24 cellular contexts compared by ENCODE assay signal in genomic region chr1:246279402-246279801, GRCh38.
"Had no signal": no experiment of that assay in that cellular context is flagged by ENCODE, and none has a peak within 500 bp of the region (broad histone marks: within the 10 kb centered on the region; RNA-seq: fewer than 3 reads in every experiment).

No MANE protein-coding gene starts in this region.

- H3K4me3 ChIP-seq: coronary artery, esophagus squamous epithelium, gastrocnemius medialis, stomach, suprapubic skin, tibial nerve, uterus had no signal

- H3K9me3 ChIP-seq: esophagus squamous epithelium, gastrocnemius medialis, stomach, suprapubic skin, tibial nerve, uterus had no signal

- ATAC-seq: activated CD4-positive, alpha-beta T cell treated with anti-CD3 and anti-CD28 coated beads for 36 hours; activated naive CD8-positive, alpha-beta T cell treated with anti-CD3 and anti-CD28 coated beads, Interleukin-2, amount 50 U/mL, for 24 hours; gastrocnemius medialis; left ventricle myocardium superior; natural killer cell; sciatic nerve; stimulated activated memory B cell treated with anti-CD40 and anti-IgM and Interleukin-4, amounts not matched to agents 10 μg/mL and 1 μg/mL and 100 μg/mL, for 72 hours had no signal

- H3K27me3 ChIP-seq: esophagus squamous epithelium, gastrocnemius medialis, stomach, suprapubic skin, tibial nerve, uterus had no signal

- DNase-seq: activated B cell treated with CpG ODN at 0.5 μM for 24 hours; activated CD4-positive, alpha-beta T cell treated with anti-CD3 and anti-CD28 coated beads for 36 hours; activated CD4-positive, alpha-beta T cell treated with anti-CD3 and anti-CD28 coated beads, Interleukin-2, amount 50 U/mL, for 48 hours; activated gamma-delta T cell; activated naive CD4-positive, alpha-beta T cell treated with anti-CD3 and anti-CD28 coated beads, Interleukin-2, amount 50 U/mL, for 16 hours; activated naive CD8-positive, alpha-beta T cell treated with anti-CD3 and anti-CD28 coated beads, Interleukin-2, amount 50 U/mL, for 24 hours; cerebellar nuclear complex; endodermal cell; esophagus squamous epithelium; gastrocnemius medialis; hippocampal formation; left ventricle myocardium superior; mammary epithelial cell; midbrain; natural killer cell; small intestine; stimulated activated CD4-positive, alpha-beta T cell treated with anti-CD3 and anti-CD28 coated beads, Interleukin-2, amount 100 ng/mL, for 24 hours; stomach; uterus had no signal

- H3K36me3 ChIP-seq: esophagus squamous epithelium, gastrocnemius medialis, stomach, suprapubic skin, tibial nerve, uterus had no signal

- FAIRE-seq: small intestine had no signal

- H3K4me1 ChIP-seq: esophagus squamous epithelium, gastrocnemius medialis, stomach, suprapubic skin, tibial nerve, uterus had no signal
